Comparison of ENCODE assay signal across 11 cellular contexts in genomic region chr1:23594149-23594917, GRCh38. TPM values are rescaled to one million over a fixed set of nuclear protein-coding genes. Genes with fewer than 3 reads are reported as not detected.
DNase-seq lines count a peak whose midpoint lies in the region; ATAC-seq, FAIRE-seq and TF ChIP-seq lines count a peak whose summit lies in the region.
"Had no signal": no experiment of that assay in that cellular context is flagged by ENCODE, and none has a peak within 500 bp of the region (broad histone marks: within the 10 kb centered on the region; RNA-seq: fewer than 3 reads in every experiment).

No MANE protein-coding gene starts in this region.

- peak overlapping the region; percentile 31 for H3K9ac ChIP-seq in keratinocyte (ENCODE audit: control insufficient read depth, extremely low read depth, insufficient read depth, low read length)

- H2AFZ ChIP-seq in keratinocyte (ENCODE audit: control insufficient read depth, low read length): no peak overlapping the region

- dilution Hi-C loops in keratinocyte (cut with MboI; ENCODE audit: extremely low pct_ligation_motif_present, low sequenced_read_pairs): no loop called here

- ATAC-seq in WTC11 (no peak), HG02610 (IDR thresholded peaks at IDR 0.05; ENCODE audit: unreplicated experiment) (no peak)

- H3K4me3 Mint-ChIP-seq in WTC11: no peak overlapping the region

- H3K27me3 Mint-ChIP-seq in WTC11 (ENCODE audit: low read depth): no peaks in the 10 kb centered on the region; the same call in 1 of the 2 replicates

- no peaks in the 10 kb centered on the region for H3K79me2 ChIP-seq in keratinocyte (ENCODE audit: control insufficient read depth, insufficient read depth, low read length)

- peaks cover 78% of the 10 kb centered on the region for H3K4me1 Mint-ChIP-seq in WTC11

- H3K9me3 ChIP-seq in keratinocyte (ENCODE audit: control insufficient read depth, low read depth, low read length): no peaks in the 10 kb centered on the region
- H3K9me3 ChIP-seq: upper lobe of right lung had no signal

- TF ChIP-seq CTCF in 22Rv1 (IDR thresholded peaks at IDR 0.05) (no peak), WTC11 (IDR thresholded peaks at IDR 0.05) (no peak), keratinocyte (optimal IDR thresholded peaks at IDR 0.05 in 1 of 3, IDR thresholded peaks at IDR 0.05 in 1 of 3, conservative IDR thresholded peaks at IDR 0.05 in 1 of 3; ENCODE audit: extremely low read depth in 1 of 3, insufficient read depth in 2 of 3, low read length in 3 of 3) (no peak)

- FAIRE-seq in GM12891 (lab: Jason Lieb, UNC): peak; percentile 61
- FAIRE-seq in keratinocyte (lab: Jason Lieb, UNC): no peak
- FAIRE-seq: small intestine had no signal

- H4K20me1 ChIP-seq in keratinocyte (ENCODE audit: control insufficient read depth, extremely low read depth, insufficient read depth, low read length): no peaks in the 10 kb centered on the region

- H3K36me3 Mint-ChIP-seq in WTC11: no peaks in the 10 kb centered on the region

- H3K9me1 ChIP-seq in keratinocyte (ENCODE audit: control insufficient read depth, extremely low read depth, insufficient read depth, low read length): no peaks in the 10 kb centered on the region

- no peak overlapping the region for H3K4me3 ChIP-seq in keratinocyte (ENCODE audit: control insufficient read depth in 2 of 3, extremely low read depth in 1 of 3, insufficient read depth in 2 of 3, low read depth in 1 of 3, low read length in 3 of 3)
- H3K4me3 ChIP-seq: upper lobe of right lung had no signal

- H3K27ac ChIP-seq in 22Rv1 (peak overlapping the region; percentile 61), keratinocyte (ENCODE audit: control insufficient read depth, insufficient read depth, low read length) (peak overlapping the region; percentile 89)
- H3K27ac ChIP-seq: upper lobe of right lung had no signal

- no peaks in the 10 kb centered on the region for H3K36me3 ChIP-seq in keratinocyte (ENCODE audit: control insufficient read depth in 2 of 2, extremely low read depth in 1 of 2, insufficient read depth in 2 of 2, low read length in 2 of 2)
- H3K36me3 ChIP-seq: upper lobe of right lung had no signal

- TF ChIP-seq POLR2A in GM12891 (IDR thresholded peaks at IDR 0.05; ENCODE audit: low read depth, low read length): no peak

- no peaks in the 10 kb centered on the region for H3K9me3 Mint-ChIP-seq in WTC11

- CTCF ChIA-PET in WTC11 (lab: Charles Lee): interaction anchor here (0.6 to 4.5 kb wide), 5 partner anchors 34 to 92 kb away, joined by 3 to 25 read pairs (median 3); no protein-coding TSS in a partner anchor

- POLR2A ChIA-PET in WTC11 (lab: Charles Lee): interaction anchor here (0.6 to 1.9 kb wide), 2 partner anchors 22 to 36 kb away, joined by 4 to 6 read pairs; partner anchors contain the start of gene ID3

- H3K4me2 ChIP-seq in keratinocyte (ENCODE audit: control insufficient read depth, extremely low read depth, insufficient read depth, low read depth, low read length): peak overlapping the region; percentile 50

- no peak for DNase-seq in GM12891 (ENCODE audit: insufficient read length, low spot score)
- DNase-seq in WTC11 (ENCODE audit: low spot score): no peak
- no peak for DNase-seq in keratinocyte (ENCODE audit: low read depth, low spot score)
- DNase-seq in central memory CD4-positive, alpha-beta T cell: no peak
- no peak for DNase-seq in NCI-H524 treated with DMSO at 0.1 percent for 48 hours (lab: John Stamatoyannopoulos, UW)
- DNase-seq in stimulated activated CD4-positive, alpha-beta T cell treated with anti-CD3 and anti-CD28 coated beads, Interleukin-1b, Interleukin-23, amount 100 ng/mL, for 48 hours: no peak
- DNase-seq: NCI-H2227 treated with DMSO at 0.1 percent for 48 hours, small intestine, upper lobe of right lung had no signal

- H3K4me1 ChIP-seq in keratinocyte (ENCODE audit: control insufficient read depth, extremely low read depth, insufficient read depth, low read length): peaks cover 30% of the 10 kb centered on the region

- H3K27ac Mint-ChIP-seq in WTC11: peak overlapping the region; percentile 75; the same call in 1 of the 2 replicates

- H3K27me3 ChIP-seq in keratinocyte (ENCODE audit: control insufficient read depth, extremely low read depth, insufficient read depth, low read length): no peaks in the 10 kb centered on the region
- H3K27me3 ChIP-seq: upper lobe of right lung had no signal

TF ChIP-seq in GM12891, 5 proteins besides CTCF, POLR2A, EP300 and RAD21:
- TF ChIP-seq SPI1 (IDR thresholded peaks at IDR 0.05; ENCODE audit: low read depth, low read length): no peak
- no peak for TF ChIP-seq PAX5 (IDR thresholded peaks at IDR 0.05; ENCODE audit: insufficient read depth, low read length, severe bottlenecking)
- no peak for TF ChIP-seq TAF1 (IDR thresholded peaks at IDR 0.05; ENCODE audit: low read depth, low read length)
- TF ChIP-seq POU2F2 (IDR thresholded peaks at IDR 0.05; ENCODE audit: low read depth, low read length): no peak
- TF ChIP-seq POLR2AphosphoS5 (IDR thresholded peaks at IDR 0.05; ENCODE audit: low read depth, low read length): no peak

TF ChIP-seq in WTC11, 78 proteins besides CTCF, POLR2A, EP300 and RAD21:
- TF ChIP-seq GTF2I (CRISPR knock-in tag; conservative IDR thresholded peaks at IDR 0.05) (peak; percentile 48; the same call in 1 of the 2 replicates), USF2 (CRISPR knock-in tag; IDR thresholded peaks at IDR 0.05) (no peak)
TF ChIP-seq in WTC11: peak in this region for 1.

RNA-seq across cellular contexts. Expression of gene ID3, which starts 35.0 kb away (rescaled TPM):
- polyA plus RNA-seq in GM12891 (2012; ENCODE audit: low read depth, missing spikeins): 67.3 TPM
- 168 to 278 TPM (median 273 TPM) in 3 replicates for total RNA-seq in WTC11 (2021)
- 12.7 to 62.4 TPM (median 38.0 TPM) in 3 replicates for polyA plus RNA-seq in keratinocyte
- polyA plus RNA-seq in keratinocyte (2011; ENCODE audit: low read depth): 81.8 TPM
- 40.0 and 63.5 TPM in 2 replicates for polyA plus RNA-seq in keratinocyte (2011; cell fraction: cytosol; rRNA removed)
- polyA plus RNA-seq in keratinocyte (2011; cell fraction: nucleus; rRNA removed): 90.9 and 100.0 TPM in 2 replicates
- polyA plus RNA-seq in keratinocyte (2012; ENCODE audit: low replicate concordance): 15.2 and 117 TPM in 2 replicates
- polyA minus RNA-seq in keratinocyte: 16.4 to 32.4 TPM (median 23.3 TPM) in 3 replicates
- polyA minus RNA-seq in keratinocyte (2011; cell fraction: cytosol; rRNA and poly(A)+ RNA removed): 81.9 TPM
- polyA minus RNA-seq in keratinocyte (2011; cell fraction: nucleus; rRNA and poly(A)+ RNA removed): 41.0 and 43.1 TPM in 2 replicates
